ENCODE assay signal across 10 cellular contexts in genomic region chr11:130118636-130119387, GRCh38.
DNase-seq lines count a peak whose midpoint lies in the region; ATAC-seq and TF ChIP-seq lines count a peak whose summit lies in the region.
"Had no signal": no experiment of that assay in that cellular context is flagged by ENCODE, and none has a peak within 500 bp of the region (broad histone marks: within the 10 kb centered on the region; RNA-seq: fewer than 3 reads in every experiment).

No MANE protein-coding gene starts in this region.

- H3K9me2 ChIP-seq in MM.1S (replicated peaks; ENCODE audit: insufficient read depth, low read length), result no peaks in the 10 kb centered on the region

- H3K36me3 ChIP-seq in MM.1S (replicated peaks; ENCODE audit: insufficient read depth, low read length) (no peaks in the 10 kb centered on the region), WERI-Rb-1 (peaks cover 18% of the 10 kb centered on the region)

- peaks cover 13% of the 10 kb centered on the region for H3K36me3 Mint-ChIP-seq in memory B cell

- peaks cover 6% of the 10 kb centered on the region; the same call in 1 of the 2 replicates for H4K20me1 ChIP-seq in MM.1S (ENCODE audit: insufficient read depth, low read length)

- H3K4me3 Mint-ChIP-seq in memory B cell, result peak overlapping the region; percentile 7
- H3K4me3 Mint-ChIP-seq: neural crest cell had no signal

- peak; percentile 52 for DNase-seq in MM.1S
- peak; percentile 11 to 18 for DNase-seq in memory B cell (ENCODE audit: low spot score in 2 of 2)
- no peak for DNase-seq in OCI-M1 (lab: John Stamatoyannopoulos, UW)
- DNase-seq in WERI-Rb-1, result no peak
- DNase-seq in DMS 273 (lab: John Stamatoyannopoulos, UW; ENCODE audit: unreplicated experiment), result no peak
- DNase-seq in substantia nigra (lab: John Stamatoyannopoulos, UW), result no peak
- DNase-seq: NCI-H2107 had no signal

- H3K9me3 Mint-ChIP-seq in memory B cell, result no peaks in the 10 kb centered on the region
- H3K9me3 Mint-ChIP-seq: neural crest cell had no signal

- H3K9me3 ChIP-seq in MM.1S (replicated peaks; ENCODE audit: insufficient read depth, low read length), result no peaks in the 10 kb centered on the region
- H3K9me3 ChIP-seq in WERI-Rb-1 (ENCODE audit: severe bottlenecking), result no peaks in the 10 kb centered on the region

- H3K4me1 ChIP-seq in MM.1S (ENCODE audit: low read length), result peaks cover 20% of the 10 kb centered on the region

- H3K4me2 ChIP-seq in MM.1S (ENCODE audit: low read depth, low read length), result peak overlapping the region; percentile 45

- no peaks in the 10 kb centered on the region for H3K79me2 ChIP-seq in MM.1S (ENCODE audit: low read length)

- no peak overlapping the region for H3K4me3 ChIP-seq in MM.1S (ENCODE audit: low read length)
- H3K4me3 ChIP-seq in WERI-Rb-1 (ENCODE audit: low read depth, low read length), result no peak overlapping the region

- H3K27ac ChIP-seq in MM.1S (ENCODE audit: low read length), result no peak overlapping the region
- no peak overlapping the region for H3K27ac ChIP-seq in WERI-Rb-1
- no peak overlapping the region for H3K27ac ChIP-seq in substantia nigra (ENCODE audit: low read depth, low read length, poor library complexity, severe bottlenecking)

- peaks cover 13% of the 10 kb centered on the region for H3F3A ChIP-seq in MM.1S (ENCODE audit: insufficient read depth, low read length)

- TF ChIP-seq CTCF in MM.1S (IDR thresholded peaks at IDR 0.05; ENCODE audit: low read length) (no peak), WERI-Rb-1 (IDR thresholded peaks at IDR 0.05; ENCODE audit: low read depth, low read length) (no peak)

- H3K27me3 ChIP-seq in MM.1S (replicated peaks; ENCODE audit: insufficient read depth, low read length), result no peaks in the 10 kb centered on the region
- no peaks in the 10 kb centered on the region for H3K27me3 ChIP-seq in WERI-Rb-1 (ENCODE audit: insufficient read depth, low read depth, severe bottlenecking)

- H3K27ac Mint-ChIP-seq in memory B cell, result peak overlapping the region; percentile 42

- ATAC-seq in GM18861 (IDR thresholded peaks at IDR 0.05; ENCODE audit: unreplicated experiment) (peak; percentile 42), GM21723 (IDR thresholded peaks at IDR 0.05; ENCODE audit: unreplicated experiment) (peak; percentile 70), memory B cell (ENCODE audit: low read depth) (peak; percentile 88)

- peaks cover 35% of the 10 kb centered on the region for H3K4me1 Mint-ChIP-seq in memory B cell

- no peak overlapping the region for H2AFZ ChIP-seq in MM.1S (ENCODE audit: low read length)

- H3K27me3 Mint-ChIP-seq in memory B cell, result no peaks in the 10 kb centered on the region

- no peak overlapping the region for H3K9ac ChIP-seq in MM.1S (ENCODE audit: low read length)

Comparison
In these comparisons a context has a peak if more than half of its experiments do, and no peak if none do; other contexts are left out.
1. DNase-seq: peak in MM.1S (single experiment) and memory B cell (2 of 2); none in OCI-M1 (single experiment), WERI-Rb-1 (single experiment), DMS 273 (single experiment) and substantia nigra (0 of 49).
2. Peak in every context shown above with its lines, with median percentiles within 50 percentile points of each other: ATAC-seq.